In genomic region chr12:120240495-120240833, GRCh38 we compare ENCODE assay signal across 15 cellular contexts. TPM values are rescaled to one million over a fixed set of nuclear protein-coding genes. Genes with fewer than 3 reads are reported as not detected.
DNase-seq lines count a peak whose midpoint lies in the region; ATAC-seq and TF ChIP-seq lines count a peak whose summit lies in the region.
"Had no signal": no experiment of that assay in that cellular context is flagged by ENCODE, and none has a peak within 500 bp of the region (broad histone marks: within the 10 kb centered on the region; RNA-seq: fewer than 3 reads in every experiment).

No MANE protein-coding gene starts in this region.

- H3K36me3 Mint-ChIP-seq in WTC11: no peaks in the 10 kb centered on the region

- POLR2A ChIA-PET in WTC11 (lab: Charles Lee): interaction anchor here (0.5 to 1.3 kb wide), 2 partner anchors 11 to 15 kb away, joined by 5 to 6 read pairs; no protein-coding TSS in a partner anchor
- POLR2A ChIA-PET in GM10248 (lab: Yijun Ruan, JAX): interaction anchor here (0.6 kb wide), 1 partner anchor 14 kb away, joined by 3 read pairs; no protein-coding TSS in a partner anchor

- no peaks in the 10 kb centered on the region for H3K9me3 Mint-ChIP-seq in WTC11

- H3K4me2 ChIP-seq in BLaER1 (peak overlapping the region; percentile 13), osteoblast (ENCODE audit: insufficient read depth, low read length) (no peak overlapping the region)

- H3K36me3 ChIP-seq in BLaER1 (no peaks in the 10 kb centered on the region), heart right ventricle (peaks cover 0 to 27% (median 0%) of the 10 kb centered on the region in 9 donors), osteoblast (ENCODE audit: insufficient read depth, low read length) (peaks cover 7% of the 10 kb centered on the region)

- peak overlapping the region; percentile 49 for H3K27ac Mint-ChIP-seq in WTC11

- 54 to 67% methylated on average over 5 of the region's 5 CpGs for WGBS in heart right ventricle, 2 donors

- TF ChIP-seq CTCF in WTC11 (IDR thresholded peaks at IDR 0.05) (no peak), heart right ventricle (IDR thresholded peaks at IDR 0.05) (no peak), osteoblast (IDR thresholded peaks at IDR 0.05; ENCODE audit: extremely low read depth, low read depth, low read length) (no peak), GM10248 (IDR thresholded peaks at IDR 0.05; ENCODE audit: control extremely low read depth, extremely low read depth, low read depth, missing control alignments) (no peak)

- DNase-seq in WTC11 (ENCODE audit: low spot score): no peak
- DNase-seq in heart right ventricle: no peak
- peak; percentile 14 for DNase-seq in osteoblast (ENCODE audit: insufficient read length, low spot score, missing footprints)
- DNase-seq in GM10248 (ENCODE audit: extremely low spot score): no peak
- no peak for DNase-seq in medulla oblongata (ENCODE audit: extremely low spot score)
- no peak for DNase-seq in NCI-H2196 treated with DMSO at 0.1 percent for 48 hours (lab: John Stamatoyannopoulos, UW; ENCODE audit: unreplicated experiment)
- no peak for DNase-seq in middle frontal gyrus (ENCODE audit: extremely low spot score, low spot score)
- DNase-seq: activated CD4-positive, alpha-beta T cell treated with anti-CD3 and anti-CD28 coated beads for 1 hour; NCI-H1436 treated with DMSO at 0.1 percent for 48 hours; NCI-H526; nucleus accumbens; T-helper 2 cell had no signal

- ATAC-seq in WTC11 (no peak), heart right ventricle (peak in 1 of 8 donors; percentile 13)

- H3K9ac ChIP-seq in BLaER1: no peak overlapping the region

- CTCF ChIA-PET in WTC11 (lab: Charles Lee) (interaction anchor here (1.1 to 16.6 kb wide), 3 partner anchors 9 to 21 kb away, joined by 3 to 450 read pairs (median 44); partner anchors contain the start of gene PXN), GM10248 (lab: Yijun Ruan, JAX) (interaction anchor here (1.4 to 17.2 kb wide), 4 partner anchors 9 to 25 kb away, joined by 3 to 271 read pairs (median 56); partner anchors contain the start of gene PXN)

- H4K20me1 ChIP-seq in BLaER1 (peaks cover 64% of the 10 kb centered on the region), osteoblast (ENCODE audit: insufficient read depth, low read length) (peaks cover 44% of the 10 kb centered on the region)

- H3K27ac ChIP-seq in BLaER1 (no peak overlapping the region), heart right ventricle (peak overlapping the region in 9 of 10 donors; percentile 49 to 94 (median 75)), osteoblast (ENCODE audit: low read depth, low read length) (peak overlapping the region; percentile 12)

- H2AFZ ChIP-seq in osteoblast (ENCODE audit: low read length): no peak overlapping the region

- H3K4me3 Mint-ChIP-seq in WTC11: no peak overlapping the region

- H3K79me2 ChIP-seq in osteoblast (ENCODE audit: insufficient read depth, low read length): peaks cover 91% of the 10 kb centered on the region

- H3K4me3 ChIP-seq in BLaER1 (no peak overlapping the region), heart right ventricle (no peak overlapping the region), osteoblast (ENCODE audit: insufficient read depth, low read length) (no peak overlapping the region)

- H3K9me3 ChIP-seq in BLaER1 (no peaks in the 10 kb centered on the region), heart right ventricle (no peaks in the 10 kb centered on the region), osteoblast (ENCODE audit: low read depth, low read length) (no peaks in the 10 kb centered on the region)

- intact Hi-C loops in heart right ventricle (cut with DNase I): no loop called here

- peaks cover 67% of the 10 kb centered on the region for H3K4me1 ChIP-seq in BLaER1
- H3K4me1 ChIP-seq in heart right ventricle: peaks cover 61 to 99% (median 97%) of the 10 kb centered on the region in 9 donors
- H3K4me1 ChIP-seq in osteoblast (ENCODE audit: insufficient read depth, low read length): peaks cover 57% of the 10 kb centered on the region

- H3K27me3 Mint-ChIP-seq in WTC11 (ENCODE audit: low read depth): no peaks in the 10 kb centered on the region

- H3K4me1 Mint-ChIP-seq in WTC11: peaks cover 62% of the 10 kb centered on the region

- H3K27me3 ChIP-seq in BLaER1 (no peaks in the 10 kb centered on the region), heart right ventricle (no peaks in the 10 kb centered on the region), osteoblast (ENCODE audit: insufficient read depth, low read length) (no peaks in the 10 kb centered on the region)

TF ChIP-seq in WTC11, 78 proteins besides CTCF, POLR2A, EP300 and RAD21 (continues in another document):
- TF ChIP-seq SMAD4 (CRISPR knock-in tag; IDR thresholded peaks at IDR 0.05): no peak
- TF ChIP-seq, protein P1, sequence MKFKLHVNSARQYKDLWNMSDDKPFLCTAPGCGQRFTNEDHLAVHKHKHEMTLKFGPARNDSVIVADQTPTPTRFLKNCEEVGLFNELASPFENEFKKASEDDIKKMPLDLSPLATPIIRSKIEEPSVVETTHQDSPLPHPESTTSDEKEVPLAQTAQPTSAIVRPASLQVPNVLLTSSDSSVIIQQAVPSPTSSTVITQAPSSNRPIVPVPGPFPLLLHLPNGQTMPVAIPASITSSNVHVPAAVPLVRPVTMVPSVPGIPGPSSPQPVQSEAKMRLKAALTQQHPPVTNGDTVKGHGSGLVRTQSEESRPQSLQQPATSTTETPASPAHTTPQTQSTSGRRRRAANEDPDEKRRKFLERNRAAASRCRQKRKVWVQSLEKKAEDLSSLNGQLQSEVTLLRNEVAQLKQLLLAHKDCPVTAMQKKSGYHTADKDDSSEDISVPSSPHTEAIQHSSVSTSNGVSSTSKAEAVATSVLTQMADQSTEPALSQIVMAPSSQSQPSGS (CRISPR knock-in tag; IDR thresholded peaks at IDR 0.05; ENCODE audit: borderline replicate concordance, low read depth): no peak
- no peak for TF ChIP-seq RELA (CRISPR knock-in tag; IDR thresholded peaks at IDR 0.05; ENCODE audit: borderline replicate concordance)
- no peak for TF ChIP-seq ZNF232 (CRISPR knock-in tag; IDR thresholded peaks at IDR 0.05)
- no peak for TF ChIP-seq HMGA2 (CRISPR knock-in tag; IDR thresholded peaks at IDR 0.05)
- no peak for TF ChIP-seq ELF4 (CRISPR knock-in tag; IDR thresholded peaks at IDR 0.05; ENCODE audit: low read depth)
- no peak for TF ChIP-seq ZNF219 (CRISPR knock-in tag; IDR thresholded peaks at IDR 0.05; ENCODE audit: borderline replicate concordance)
- TF ChIP-seq E2F4 (CRISPR knock-in tag; IDR thresholded peaks at IDR 0.05; ENCODE audit: borderline replicate concordance, low read depth): no peak
- no peak for TF ChIP-seq ZNF512 (CRISPR knock-in tag; IDR thresholded peaks at IDR 0.05; ENCODE audit: borderline replicate concordance)

RNA-seq across cellular contexts. Expression of gene PXN, which starts 25.1 kb away (rescaled TPM):
- 96.6 to 132 TPM (median 99.2 TPM) in 3 replicates for total RNA-seq in WTC11 (2021)
- total RNA-seq in heart right ventricle: 10 to 100 TPM; 52.0 to 83.7 (median 63.3) TPM
- polyA plus RNA-seq in heart right ventricle: 100 to 1,000 TPM in 1 of 2 donors, 10 to 100 TPM in 1; 41.2 to 123 TPM
- 41.6 and 46.3 TPM in 2 replicates for total RNA-seq in osteoblast

RNA-seq across cellular contexts. Expression of gene RPLP0, which starts 39.6 kb away (rescaled TPM):
- total RNA-seq in WTC11 (2021) (3,149 to 3,505 TPM (median 3,452 TPM) in 3 replicates), heart right ventricle (1,000 to 10,000 TPM in 1 of 10 donors, 100 to 1,000 TPM in 9; 578 to 1,255 (median 694) TPM), osteoblast (2,042 and 2,075 TPM in 2 replicates)
- 1,000 to 10,000 TPM in 1 of 2 donors, 100 to 1,000 TPM in 1; 852 to 3,129 TPM for polyA plus RNA-seq in heart right ventricle

RNA-seq across cellular contexts. Expression of gene GCN1, which starts 45.9 kb away (rescaled TPM):
- total RNA-seq in WTC11 (2021) (147 to 181 TPM (median 162 TPM) in 3 replicates), heart right ventricle (10 to 100 TPM; 30.4 to 41.3 (median 35.0) TPM), osteoblast (103 and 143 TPM in 2 replicates)
- 10 to 100 TPM in 1 of 2 donors, 1 to 10 TPM in 1; 9.7 to 17.2 TPM for polyA plus RNA-seq in heart right ventricle

RNA-seq across cellular contexts. Expression of gene RNU4-2, which starts 51.2 kb away (rescaled TPM):
- 2,632 to 2,764 TPM (median 2,673 TPM) in 3 replicates for total RNA-seq in WTC11 (2021)
- total RNA-seq in heart right ventricle: over 10,000 TPM in 7 of 10 donors, 1,000 to 10,000 TPM in 3; 5,348 to 18,425 (median 10,263) TPM
- not detected for polyA plus RNA-seq in heart right ventricle
- under 0.01 TPM in 2 replicates for total RNA-seq in osteoblast
- polyA plus RNA-seq: urinary bladder had no signal

RNA-seq across cellular contexts. Expression of gene RNU4-1, which starts 52.6 kb away (rescaled TPM):
- total RNA-seq in WTC11 (2021) (2,196 to 2,477 TPM (median 2,436 TPM) in 3 replicates), heart right ventricle (1,000 to 10,000 TPM in 6 of 10 donors, 100 to 1,000 TPM in 4; 426 to 3,423 (median 1,870) TPM), osteoblast (under 0.01 TPM in 2 replicates)
- polyA plus RNA-seq in heart right ventricle: not detected
- polyA plus RNA-seq: AG04450, urinary bladder had no signal
